Comparison of ENCODE assay signal across 1 cellular context in genomic region chr12:26689281-26689841, GRCh38.
TF ChIP-seq lines count a peak whose summit lies in the region.

No MANE protein-coding gene starts in this region.

TF ChIP-seq in GM23338, 12 proteins besides CTCF, POLR2A, EP300 and RAD21 (continued from another document):
- TF ChIP-seq ZNF462 (CRISPR knock-in tag; IDR thresholded peaks at IDR 0.05), result no peak
- no peak for TF ChIP-seq EZH2phosphoT487 (IDR thresholded peaks at IDR 0.05; ENCODE audit: unreplicated experiment)
- TF ChIP-seq STAT1 (IDR thresholded peaks at IDR 0.05; ENCODE audit: unreplicated experiment), result no peak
- no peak for TF ChIP-seq REST (IDR thresholded peaks at IDR 0.05; ENCODE audit: unreplicated experiment)
- no peak for TF ChIP-seq CREB1 (CRISPR knock-in tag; IDR thresholded peaks at IDR 0.05; ENCODE audit: low read depth)
- TF ChIP-seq POLR2AphosphoS5 (IDR thresholded peaks at IDR 0.05; ENCODE audit: low read depth), result no peak
- TF ChIP-seq ZNF114 (CRISPR knock-in tag; IDR thresholded peaks at IDR 0.05), result no peak
- TF ChIP-seq ZNF331 (CRISPR knock-in tag; IDR thresholded peaks at IDR 0.05; ENCODE audit: low read depth), result no peak
- no peak for TF ChIP-seq NANOG (IDR thresholded peaks at IDR 0.05; ENCODE audit: borderline replicate concordance)
